In the genomic region with DNA sequence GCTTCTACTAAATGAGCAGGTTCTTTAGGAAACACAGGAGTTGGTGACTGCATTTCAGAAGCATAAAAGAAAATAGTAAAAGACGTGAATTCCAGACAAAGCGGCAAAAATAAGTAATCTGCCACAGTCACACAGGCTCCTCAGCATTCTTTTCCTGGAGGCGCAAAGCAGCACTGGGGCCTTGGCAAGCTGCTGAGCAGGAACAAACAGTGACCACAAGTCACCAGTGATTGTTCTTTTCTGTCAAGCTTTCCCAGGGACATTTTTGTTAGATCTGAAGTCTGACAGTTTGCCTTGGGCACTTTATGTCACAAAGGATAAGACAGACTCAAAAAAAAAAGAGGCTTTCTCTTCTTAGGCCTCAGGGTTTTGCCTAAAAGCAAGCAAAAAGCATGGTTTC, we compare ENCODE assay signal across 18 cellular contexts.
DNase-seq lines count a peak whose midpoint lies in the region; ATAC-seq and TF ChIP-seq lines count a peak whose summit lies in the region.
"Had no signal": no experiment of that assay in that cellular context is flagged by ENCODE, and none has a peak within 500 bp of the region (broad histone marks: within the 10 kb centered on the region; RNA-seq: fewer than 3 reads in every experiment).

No MANE protein-coding gene starts in this region.

- H3K27me3 Mint-ChIP-seq in type B pancreatic cell: no peaks in the 10 kb centered on the region

- H3K4me1 Mint-ChIP-seq in type B pancreatic cell (ENCODE audit: unreplicated experiment): peaks cover 15% of the 10 kb centered on the region

- no peak for ATAC-seq in SK-N-SH treated with all-trans-retinoic acid at 6 μM for 48 hours
- ATAC-seq: A549 had no signal

- no CpG with 5 or more reads among the region's 3 CpGs for WGBS in neuronal stem cell (ENCODE audit: extremely low coverage in 2 of 2, insufficient read length in 2 of 2, insufficient replicate concordance in 1 of 2), 2 donors

- peak overlapping the region; percentile 21 for H3K4me3 Mint-ChIP-seq in type B pancreatic cell
- H3K4me3 Mint-ChIP-seq: CD4-positive, alpha-beta memory T cell; HFFc6 had no signal

- no peak overlapping the region for H3K14ac ChIP-seq in neuronal stem cell (ENCODE audit: low read length)

- H3K4me2 ChIP-seq in neuronal stem cell (ENCODE audit: insufficient read depth, low read length, poor library complexity, severe bottlenecking): no peak overlapping the region
- H3K4me2 ChIP-seq: A549 had no signal

- no peak overlapping the region for H2BK12ac ChIP-seq in neuronal stem cell (ENCODE audit: low read length)

- H3K9me3 Mint-ChIP-seq in type B pancreatic cell: no peaks in the 10 kb centered on the region
- H3K9me3 Mint-ChIP-seq: CD4-positive, alpha-beta memory T cell; HFFc6 had no signal

- H3K4me1 ChIP-seq in neuronal stem cell (ENCODE audit: control insufficient read depth in 2 of 2, insufficient read depth in 1 of 2, low read depth in 1 of 2, low read length in 2 of 2): peaks cover 0 to 4% of the 10 kb centered on the region in 2 donors
- H3K4me1 ChIP-seq: A549, BE2C had no signal

- H4K8ac ChIP-seq in neuronal stem cell (ENCODE audit: low read depth, low read length): no peak overlapping the region

- H3K23ac ChIP-seq in neuronal stem cell (ENCODE audit: low read depth, low read length, poor library complexity): no peak overlapping the region

- no peak overlapping the region for H3K4ac ChIP-seq in neuronal stem cell (ENCODE audit: low read length)

- no peaks in the 10 kb centered on the region for H3K36me3 Mint-ChIP-seq in type B pancreatic cell
- H3K36me3 Mint-ChIP-seq: CD4-positive, alpha-beta memory T cell had no signal

- H3K18ac ChIP-seq in neuronal stem cell (ENCODE audit: low read length): no peak overlapping the region

- peak overlapping the region; percentile 60 for H2AFZ ChIP-seq in neuronal stem cell (ENCODE audit: low read length)

- DNase-seq in RPMI7951 (ENCODE audit: low read depth): peak; percentile 64
- DNase-seq in medulla oblongata (ENCODE audit: extremely low spot score): peak; percentile 27
- DNase-seq in neuronal stem cell (ENCODE audit: low spot score): no peak
- DNase-seq in type B pancreatic cell (ENCODE audit: extremely low spot score, unreplicated experiment): no peak
- DNase-seq in effector CD8-positive, alpha-beta T cell (lab: John Stamatoyannopoulos, UW): no peak
- no peak for DNase-seq in NCI-H128 (lab: John Stamatoyannopoulos, UW; ENCODE audit: unreplicated experiment)
- no peak for DNase-seq in NCI-H748 (lab: John Stamatoyannopoulos, UW; ENCODE audit: unreplicated experiment)
- DNase-seq: CD4-positive, alpha-beta memory T cell; DMS79; EL; GDM1; HCEC 1CT; HFFc6 had no signal

- no peak overlapping the region for H2BK120ac ChIP-seq in neuronal stem cell (ENCODE audit: low read depth, low read length)

- H2AK5ac ChIP-seq in neuronal stem cell (ENCODE audit: low read depth, low read length): no peak overlapping the region

- TF ChIP-seq CTCF in type B pancreatic cell (conservative IDR thresholded peaks at IDR 0.05): no peak

- H3K27ac ChIP-seq in neuronal stem cell (replicated peaks; ENCODE audit: low read length): no peak overlapping the region
- H3K27ac ChIP-seq: A549, C4-2B, HL-60 had no signal

- H3K27me3 ChIP-seq in neuronal stem cell (ENCODE audit: control insufficient read depth in 3 of 3, insufficient read depth in 3 of 3, low read depth in 1 of 3, low read length in 3 of 3): no peaks in the 10 kb centered on the region
- H3K27me3 ChIP-seq: BE2C had no signal

- H3K27ac Mint-ChIP-seq in type B pancreatic cell: peak overlapping the region; percentile 58
- H3K27ac Mint-ChIP-seq: HFFc6 had no signal

- H3K4me3 ChIP-seq in neuronal stem cell (ENCODE audit: low read length in 2 of 2): no peak overlapping the region
- H3K4me3 ChIP-seq: A549 had no signal

- no peak overlapping the region for H2BK15ac ChIP-seq in neuronal stem cell (ENCODE audit: low read length)

- no peak overlapping the region for H2BK5ac ChIP-seq in neuronal stem cell (ENCODE audit: low read length)

- no peak overlapping the region for H4K91ac ChIP-seq in neuronal stem cell (ENCODE audit: low read depth, low read length, poor library complexity)

- H3K9ac ChIP-seq in neuronal stem cell (ENCODE audit: low read depth, low read length, poor library complexity): no peak overlapping the region

- H3K36me3 ChIP-seq in neuronal stem cell (replicated peaks in 1 of 2; ENCODE audit: control insufficient read depth in 2 of 2, insufficient read depth in 2 of 2, low read length in 2 of 2): peaks cover 2 to 48% of the 10 kb centered on the region in 2 donors
- H3K36me3 ChIP-seq: BE2C had no signal

- H3K79me1 ChIP-seq in neuronal stem cell (ENCODE audit: low read depth, low read length): peaks cover 3% of the 10 kb centered on the region

- H3K9me3 ChIP-seq in neuronal stem cell (replicated peaks in 1 of 2; ENCODE audit: control insufficient read depth in 2 of 2, insufficient read depth in 1 of 2, low read depth in 1 of 2, low read length in 2 of 2): peaks cover 1 to 3% of the 10 kb centered on the region in 2 donors
- H3K9me3 ChIP-seq: A549, BE2C had no signal

TF ChIP-seq in SK-N-SH treated with all-trans-retinoic acid at 6 μM for 48 hours, 23 proteins besides CTCF, POLR2A, EP300 and RAD21:
- no peak for TF ChIP-seq ZFP3 (CRISPR knock-in tag; IDR thresholded peaks at IDR 0.05)
TF ChIP-seq in SK-N-SH treated with all-trans-retinoic acid at 6 μM for 48 hours: peak in this region for 0.

Comparison
In these comparisons a context has a peak if more than half of its experiments do, and no peak if none do; other contexts are left out.
1. DNase-seq: peak in RPMI7951 (single experiment) and medulla oblongata (single experiment); none in neuronal stem cell (single experiment), type B pancreatic cell (single experiment), effector CD8-positive, alpha-beta T cell (single experiment), NCI-H128 (single experiment) and NCI-H748 (single experiment).